ENCODE assay signal across 10 cellular contexts in the genomic region with DNA sequence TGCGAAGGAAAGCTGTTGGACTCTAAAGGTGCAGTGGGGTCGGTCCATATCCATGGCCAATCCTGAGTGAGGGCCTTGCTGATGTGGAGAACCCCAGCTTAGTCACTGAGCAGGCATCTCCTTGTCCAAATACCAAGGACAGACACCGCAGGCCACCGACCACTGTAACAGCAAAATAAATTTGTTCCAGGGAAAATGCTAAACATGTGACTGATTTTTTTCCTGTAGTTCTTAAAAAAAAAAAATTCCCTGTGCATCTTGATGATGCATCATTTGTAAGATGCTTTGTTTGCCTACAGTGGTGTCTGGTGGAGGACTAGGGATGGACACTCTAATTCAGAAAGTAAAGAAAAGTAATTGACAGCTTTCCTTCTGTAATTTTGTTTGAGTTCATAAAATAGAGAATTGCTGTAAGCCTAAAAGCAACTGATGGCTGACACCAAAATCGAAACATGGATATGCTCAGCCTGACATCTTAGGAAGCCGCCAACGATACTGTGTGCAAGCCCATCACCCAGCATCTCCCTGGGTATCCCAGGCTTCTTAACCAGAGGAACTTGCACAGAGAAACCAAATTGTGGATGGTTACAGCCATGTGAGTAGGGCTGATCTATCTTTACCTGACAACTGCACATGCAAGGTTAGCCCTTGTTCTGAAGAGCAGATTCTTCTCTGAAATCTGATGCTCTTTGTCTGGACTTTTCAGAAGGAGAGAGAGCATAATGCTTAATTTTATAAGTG.
DNase-seq lines count a peak whose midpoint lies in the region; ATAC-seq and TF ChIP-seq lines count a peak whose summit lies in the region.
"Had no signal": no experiment of that assay in that cellular context is flagged by ENCODE, and none has a peak within 500 bp of the region (broad histone marks: within the 10 kb centered on the region; RNA-seq: fewer than 3 reads in every experiment).

No MANE protein-coding gene starts in this region.

- no peaks in the 10 kb centered on the region for H3K27me3 Mint-ChIP-seq in CD8-positive, alpha-beta memory T cell
- H3K27me3 Mint-ChIP-seq in osteocyte (ENCODE audit: unreplicated experiment) (no peaks in the 10 kb centered on the region), WTC11 (ENCODE audit: low read depth) (peaks cover 3% of the 10 kb centered on the region; the same call in 1 of the 2 replicates)

- H3K4me1 ChIP-seq in CD8-positive, alpha-beta memory T cell (ENCODE audit: insufficient read depth, low read length), result peaks cover 27% of the 10 kb centered on the region

- in situ Hi-C loops in astrocyte of the spinal cord (cut with HindIII; ENCODE audit: low sequenced_read_pairs), result no loop called here

- CTCF ChIA-PET in CD8-positive, alpha-beta memory T cell (lab: Charles Lee), result interaction anchor here (1.2 to 2.4 kb wide), 2 partner anchors 16 to 25 kb away, joined by 3 to 8 read pairs; no protein-coding TSS in a partner anchor
- CTCF ChIA-PET in WTC11 (lab: Charles Lee), result no interaction called here

- H3K36me3 ChIP-seq in CD8-positive, alpha-beta memory T cell (ENCODE audit: insufficient read depth, low read length), result no peaks in the 10 kb centered on the region

- ATAC-seq in GM21381 (IDR thresholded peaks at IDR 0.05; ENCODE audit: unreplicated experiment) (no peak), WTC11 (no peak)
- ATAC-seq: HCT116 had no signal

- TF ChIP-seq CTCF in astrocyte of the spinal cord (IDR thresholded peaks at IDR 0.05; ENCODE audit: low read depth, low read length) (no peak), osteocyte (IDR thresholded peaks at IDR 0.05) (peak; percentile 6), WTC11 (IDR thresholded peaks at IDR 0.05) (no peak)

- POLR2A ChIA-PET in CD8-positive, alpha-beta memory T cell (lab: Charles Lee), result interaction anchor here (1.1 kb wide), 1 partner anchor 15 kb away, joined by 3 read pairs; no protein-coding TSS in a partner anchor
- POLR2A ChIA-PET in WTC11 (lab: Charles Lee), result interaction anchor here (0.6 kb wide), 1 partner anchor 711 kb away, joined by 5 read pairs; no protein-coding TSS in a partner anchor

- H3K27me3 ChIP-seq in CD8-positive, alpha-beta memory T cell (ENCODE audit: insufficient read depth, low read length, poor library complexity, severe bottlenecking), result no peaks in the 10 kb centered on the region

- H3K4me1 Mint-ChIP-seq in CD8-positive, alpha-beta memory T cell, result peaks cover 30 to 56% (median 37%) of the 10 kb centered on the region in 3 donors
- H3K4me1 Mint-ChIP-seq in osteocyte (ENCODE audit: unreplicated experiment) (peaks cover 41% of the 10 kb centered on the region), WTC11 (peaks cover 20% of the 10 kb centered on the region)

- peak overlapping the region; percentile 25 for H3K27ac ChIP-seq in CD8-positive, alpha-beta memory T cell (ENCODE audit: low read depth, low read length)

- H3K4me3 ChIP-seq in CD8-positive, alpha-beta memory T cell (ENCODE audit: low read length), result peak overlapping the region; percentile 5
- no peak overlapping the region for H3K4me3 ChIP-seq in astrocyte of the spinal cord (ENCODE audit: low read depth, low read length)

- DNase-seq in CD8-positive, alpha-beta memory T cell, result no peak
- DNase-seq in M059J (ENCODE audit: low read depth) (peak; percentile 87), astrocyte of the spinal cord (ENCODE audit: low read depth, low spot score) (peak; percentile 72), osteocyte (ENCODE audit: extremely low spot score, unreplicated experiment) (no peak), anterior cingulate cortex (lab: John Stamatoyannopoulos, UW) (no peak), WTC11 (ENCODE audit: low spot score) (no peak)
- no peak for DNase-seq in stimulated activated CD4-positive, alpha-beta T cell treated with anti-CD3 and anti-CD28 coated beads, Interleukin-2, amount 100 ng/mL, for 48 hours
- DNase-seq: DMS79 treated with DMSO at 0.1 percent for 48 hours had no signal

- no peaks in the 10 kb centered on the region for H3K9me3 ChIP-seq in CD8-positive, alpha-beta memory T cell (ENCODE audit: low read length)

- peak overlapping the region; percentile 66 to 99 (median 90) for H3K27ac Mint-ChIP-seq in CD8-positive, alpha-beta memory T cell
- H3K27ac Mint-ChIP-seq in osteocyte (ENCODE audit: unreplicated experiment), result peak overlapping the region; percentile 76
- no peak overlapping the region for H3K27ac Mint-ChIP-seq in WTC11

- no peaks in the 10 kb centered on the region for H3K36me3 Mint-ChIP-seq in CD8-positive, alpha-beta memory T cell
- H3K36me3 Mint-ChIP-seq in osteocyte (ENCODE audit: unreplicated experiment) (no peaks in the 10 kb centered on the region), WTC11 (no peaks in the 10 kb centered on the region; the same call in 1 of the 2 replicates)

- no peaks in the 10 kb centered on the region for H3K9me3 Mint-ChIP-seq in CD8-positive, alpha-beta memory T cell
- H3K9me3 Mint-ChIP-seq in osteocyte (ENCODE audit: unreplicated experiment), result peaks cover 4% of the 10 kb centered on the region
- peaks cover 7% of the 10 kb centered on the region for H3K9me3 Mint-ChIP-seq in WTC11

- peak overlapping the region in 4 of 7 donors; percentile 11 to 48 (median 30) for H3K4me3 Mint-ChIP-seq in CD8-positive, alpha-beta memory T cell
- no peak overlapping the region for H3K4me3 Mint-ChIP-seq in osteocyte (ENCODE audit: unreplicated experiment)
- H3K4me3 Mint-ChIP-seq in WTC11, result no peak overlapping the region

TF ChIP-seq in WTC11, 78 proteins besides CTCF, POLR2A, EP300 and RAD21:
- TF ChIP-seq OVOL2 (CRISPR knock-in tag; IDR thresholded peaks at IDR 0.05; ENCODE audit: borderline replicate concordance) (no peak), NFYB (CRISPR knock-in tag; conservative IDR thresholded peaks at IDR 0.05; ENCODE audit: low read depth) (no peak), MYBL2 (CRISPR knock-in tag; IDR thresholded peaks at IDR 0.05) (no peak)

Comparison
In these comparisons a context has a peak if more than half of its experiments do, and no peak if none do; other contexts are left out.
1. DNase-seq: peak in M059J (single experiment) and astrocyte of the spinal cord (single experiment); none in CD8-positive, alpha-beta memory T cell (0 of 5), osteocyte (single experiment), anterior cingulate cortex (0 of 58), WTC11 (single experiment) and stimulated activated CD4-positive, alpha-beta T cell treated with anti-CD3 and anti-CD28 coated beads, Interleukin-2, amount 100 ng/mL, for 48 hours (0 of 2).
2. H3K4me3 Mint-ChIP-seq: peak in CD8-positive, alpha-beta memory T cell (4 of 7); none in osteocyte (single experiment) and WTC11 (single experiment).